Comparison of ENCODE assay signal across 9 cellular contexts in genomic region chrX:150332023-150332422, GRCh38. TPM values are rescaled to one million over a fixed set of nuclear protein-coding genes. Genes with fewer than 3 reads are reported as not detected.
"Had no signal": no experiment of that assay in that cellular context is flagged by ENCODE, and none has a peak within 500 bp of the region (broad histone marks: within the 10 kb centered on the region; RNA-seq: fewer than 3 reads in every experiment).

No MANE protein-coding gene starts in this region.

- H3K4me3 ChIP-seq: GM12878 had no signal

- FAIRE-seq: G401.6, GM12878, GM12891, GM12892, GM18507, GM19239 had no signal

- DNase-seq: GDM1, GF-D8 had no signal

RNA-seq across cellular contexts. Expression of gene MAMLD1, which starts 31.1 kb away (rescaled TPM):
- total RNA-seq: G401, GM12878 had no signal
